ENCODE assay signal across 19 cellular contexts in genomic region chr10:121454776-121455175, GRCh38.
DNase-seq lines count a peak whose midpoint lies in the region; ATAC-seq and TF ChIP-seq lines count a peak whose summit lies in the region.
"Had no signal": no experiment of that assay in that cellular context is flagged by ENCODE, and none has a peak within 500 bp of the region (broad histone marks: within the 10 kb centered on the region; RNA-seq: fewer than 3 reads in every experiment).

No MANE protein-coding gene starts in this region.

- H3K4me3 Mint-ChIP-seq in endodermal cell = no peak overlapping the region
- H3K4me3 Mint-ChIP-seq in nephron = no peak overlapping the region
- H3K4me3 Mint-ChIP-seq: CD4-positive, alpha-beta T cell had no signal

- 95 to 96% methylated on average over 4 of the region's 4 CpGs for WGBS in endodermal cell (ENCODE audit: insufficient coverage in 1 of 2, insufficient read length in 1 of 2), 2 experiments
- 18% methylated on average over 4 of the region's 4 CpGs for WGBS in right lobe of liver (ENCODE audit: insufficient coverage, low coverage, low lambda C conversion rate, missing lambda C conversion rate)

- peaks cover 6% of the 10 kb centered on the region for H3K27me3 Mint-ChIP-seq in endodermal cell (ENCODE audit: insufficient read depth)
- peaks cover 31% of the 10 kb centered on the region for H3K27me3 Mint-ChIP-seq in nephron (ENCODE audit: low read depth)
- H3K27me3 Mint-ChIP-seq: CD4-positive, alpha-beta T cell had no signal

- DNase-seq in endodermal cell = no peak
- DNase-seq in right lobe of liver = no peak
- no peak for DNase-seq in NCI-H2171 treated with DMSO at 0.1 percent for 48 hours (lab: John Stamatoyannopoulos, UW)
- DNase-seq in stimulated activated naive CD4-positive, alpha-beta T cell treated with Interleukin-2 at 50 U/mL for 16 hours (lab: John Stamatoyannopoulos, UW) = no peak
- DNase-seq in NCI-H748 (lab: John Stamatoyannopoulos, UW; ENCODE audit: unreplicated experiment) = no peak
- DNase-seq in A172 (ENCODE audit: low spot score) = no peak
- DNase-seq: AML-193; CD4-positive, alpha-beta T cell; DMS153; DMS79 treated with DMSO at 0.1 percent for 48 hours; GM23248; HCEC 1CT; IMR-90 had no signal

- peaks cover 73% of the 10 kb centered on the region for H3K4me1 Mint-ChIP-seq in endodermal cell
- peaks cover 9% of the 10 kb centered on the region for H3K4me1 Mint-ChIP-seq in nephron

- H3K9ac ChIP-seq in endodermal cell (ENCODE audit: extremely low read depth, low read length, poor library complexity, severe bottlenecking) = no peak overlapping the region
- H3K9ac ChIP-seq: GM23248 had no signal

- no peaks in the 10 kb centered on the region for H3K36me3 ChIP-seq in endodermal cell (ENCODE audit: control insufficient read depth, insufficient read depth, low read length)
- no peaks in the 10 kb centered on the region for H3K36me3 ChIP-seq in right lobe of liver

- H3K27ac ChIP-seq in endodermal cell (ENCODE audit: low read depth, low read length) (no peak overlapping the region), right lobe of liver (no peak overlapping the region)
- H3K27ac ChIP-seq: A549, C4-2B, GM23248, HL-60 had no signal

- H3K27ac Mint-ChIP-seq in endodermal cell (peak overlapping the region; percentile 57), nephron (peak overlapping the region; percentile 5 to 51 (median 38))
- H3K27ac Mint-ChIP-seq: CD4-positive, alpha-beta T cell had no signal

- H3K9me3 ChIP-seq in endodermal cell (ENCODE audit: control insufficient read depth, low read length) (no peaks in the 10 kb centered on the region), right lobe of liver (no peaks in the 10 kb centered on the region)
- H3K9me3 ChIP-seq: A549 had no signal

- intact Hi-C loops in right lobe of liver (cut with DNase I) = no loop called here

- ATAC-seq in right lobe of liver = peak; percentile 70 to 97 (median 90)
- ATAC-seq: A549, GM12878, K562 had no signal

- H3K27me3 ChIP-seq in endodermal cell (ENCODE audit: control insufficient read depth, insufficient read depth, low read length, poor library complexity, severe bottlenecking) = no peaks in the 10 kb centered on the region
- no peaks in the 10 kb centered on the region for H3K27me3 ChIP-seq in right lobe of liver

- peaks cover 26% of the 10 kb centered on the region for H3K4me1 ChIP-seq in endodermal cell (ENCODE audit: control insufficient read depth, insufficient read depth, low read length)
- peaks cover 0 to 10% (median 0%) of the 10 kb centered on the region in 4 donors for H3K4me1 ChIP-seq in right lobe of liver
- H3K4me1 ChIP-seq: A549 had no signal

- TF ChIP-seq CTCF in endodermal cell (conservative IDR thresholded peaks at IDR 0.05) (no peak), right lobe of liver (IDR thresholded peaks at IDR 0.05) (no peak), nephron (IDR thresholded peaks at IDR 0.05; ENCODE audit: unreplicated experiment in 3 of 3) (no peak)

- H3K4me3 ChIP-seq in endodermal cell (ENCODE audit: low read length) (no peak overlapping the region), right lobe of liver (no peak overlapping the region)
- H3K4me3 ChIP-seq: A549, GM12878, GM23248, K562 had no signal

- H3K9me3 Mint-ChIP-seq in endodermal cell (no peaks in the 10 kb centered on the region), nephron (no peaks in the 10 kb centered on the region)

- TF ChIP-seq POLR2A in right lobe of liver (IDR thresholded peaks at IDR 0.05) = no peak

- H3K36me3 Mint-ChIP-seq in endodermal cell (ENCODE audit: low read depth) (no peaks in the 10 kb centered on the region), nephron (ENCODE audit: low read depth) (no peaks in the 10 kb centered on the region)
